In the genomic region with DNA sequence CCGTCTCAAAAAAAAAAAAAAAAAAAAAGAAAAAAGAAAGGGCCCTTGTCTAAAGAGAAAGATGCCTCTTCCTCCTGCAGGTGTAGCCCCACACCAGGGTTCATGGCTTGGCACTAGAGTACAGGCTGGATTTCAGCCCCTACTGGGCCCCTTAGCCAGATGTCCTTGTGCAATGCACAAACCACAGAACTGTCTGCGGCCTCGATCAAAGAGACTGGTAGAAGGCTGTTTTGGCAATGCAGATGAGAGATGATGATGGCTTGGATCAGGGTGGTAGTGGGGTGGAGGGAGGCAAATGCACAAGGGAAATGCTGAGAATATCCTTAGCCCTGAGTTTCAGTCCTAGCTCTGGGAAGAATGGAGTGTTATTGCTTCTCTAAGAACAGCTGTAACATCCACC, we compare ENCODE assay signal across 1 cellular context.
A peak's percentile ranks its signal among the peaks of the same experiment; 100 is the strongest.
TF ChIP-seq lines count a peak whose summit lies in the region.

No MANE protein-coding gene starts in this region.

TF ChIP-seq in GM12878, 131 proteins besides CTCF, POLR2A, EP300 and RAD21:
- TF ChIP-seq TCF7 (IDR thresholded peaks at IDR 0.05; ENCODE audit: borderline replicate concordance) (0 out of 2 replicates have a peak, but pooled peaks have one; percentile 47), RUNX3 (IDR thresholded peaks at IDR 0.05; ENCODE audit: low read length) (peak; percentile 40; the same call in 1 of the 2 replicates), MEF2B (IDR thresholded peaks at IDR 0.05; ENCODE audit: partially characterized antibody, poor library complexity, severe bottlenecking) (no peak)
- TF ChIP-seq, protein P1, sequence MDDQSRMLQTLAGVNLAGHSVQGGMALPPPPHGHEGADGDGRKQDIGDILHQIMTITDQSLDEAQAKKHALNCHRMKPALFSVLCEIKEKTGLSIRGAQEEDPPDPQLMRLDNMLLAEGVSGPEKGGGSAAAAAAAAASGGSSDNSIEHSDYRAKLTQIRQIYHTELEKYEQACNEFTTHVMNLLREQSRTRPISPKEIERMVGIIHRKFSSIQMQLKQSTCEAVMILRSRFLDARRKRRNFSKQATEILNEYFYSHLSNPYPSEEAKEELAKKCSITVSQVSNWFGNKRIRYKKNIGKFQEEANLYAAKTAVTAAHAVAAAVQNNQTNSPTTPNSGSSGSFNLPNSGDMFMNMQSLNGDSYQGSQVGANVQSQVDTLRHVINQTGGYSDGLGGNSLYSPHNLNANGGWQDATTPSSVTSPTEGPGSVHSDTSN (IDR thresholded peaks at IDR 0.05; ENCODE audit: insufficient replicate concordance, low read depth, low read length): no peak
